ENCODE assay signal across 8 cellular contexts in the genomic region with DNA sequence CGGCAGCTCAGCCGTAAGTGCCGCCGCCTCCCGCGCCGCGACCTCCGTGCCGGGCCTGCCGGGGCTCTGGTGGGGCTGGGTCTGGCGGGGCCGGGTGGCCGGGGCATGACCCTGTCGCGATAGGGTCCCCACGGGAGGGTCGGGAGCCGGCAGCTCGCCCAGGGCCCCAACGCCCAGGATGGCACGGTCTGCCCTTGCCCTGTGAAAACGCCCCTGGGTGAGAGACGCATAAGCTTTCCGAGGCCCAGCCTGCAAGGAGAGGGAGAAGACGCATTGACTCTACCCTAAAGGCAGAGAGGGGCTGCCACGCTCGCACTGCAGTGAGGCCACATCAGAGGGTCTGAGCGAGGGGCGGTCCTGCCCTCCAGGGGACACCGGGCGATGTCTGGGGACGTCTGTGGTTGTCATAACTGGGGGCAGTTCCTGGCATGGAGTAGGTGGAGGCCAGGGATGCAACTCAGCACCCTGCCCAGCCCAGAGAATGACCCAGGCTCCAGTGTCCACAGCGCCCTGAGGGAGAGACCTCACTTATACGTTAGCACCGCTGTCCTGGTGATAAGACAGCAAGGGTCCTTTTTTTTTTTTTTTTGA. TPM values are rescaled to one million over a fixed set of nuclear protein-coding genes. Genes with fewer than 3 reads are reported as not detected.
A peak's percentile ranks its signal among the peaks of the same experiment; 100 is the strongest.
DNase-seq lines count a peak whose midpoint lies in the region; ATAC-seq and TF ChIP-seq lines count a peak whose summit lies in the region.

No MANE protein-coding gene starts in this region.

- H3F3A ChIP-seq in DOHH2 (ENCODE audit: control insufficient read depth, insufficient read depth) = no peaks in the 10 kb centered on the region; the same call in 1 of the 2 replicates

- peak overlapping the region in 1 of 3 experiments; percentile 43 for H3K27ac Mint-ChIP-seq in nephron

- no peaks in the 10 kb centered on the region for H3K9me2 ChIP-seq in DOHH2 (replicated peaks; ENCODE audit: control insufficient read depth, low read length)

- no peaks in the 10 kb centered on the region for H3K4me1 Mint-ChIP-seq in nephron

- H3K9me3 ChIP-seq in DOHH2 (ENCODE audit: control insufficient read depth, insufficient read depth, low read length) (no peaks in the 10 kb centered on the region), HAP-1 (no peaks in the 10 kb centered on the region), SJCRH30 (replicated peaks) (no peaks in the 10 kb centered on the region)

- H3K27ac ChIP-seq in DOHH2 (ENCODE audit: low read depth, low read length) (no peak overlapping the region), SJCRH30 (no peak overlapping the region)

- CTCF ChIA-PET in GM10248 (lab: Yijun Ruan, JAX) = interaction anchor here (1.2 to 2.3 kb wide), 2 partner anchors 37 to 172 kb away, joined by 5 to 11 read pairs; a partner anchor contains a TSS

- H3K36me3 ChIP-seq in DOHH2 (ENCODE audit: control insufficient read depth, low read length) = no peaks in the 10 kb centered on the region
- no peaks in the 10 kb centered on the region for H3K36me3 ChIP-seq in HAP-1 (replicated peaks)
- H3K36me3 ChIP-seq in SJCRH30 = no peaks in the 10 kb centered on the region

- H3K4me3 ChIP-seq in DOHH2 (ENCODE audit: low read length) (peak overlapping the region; percentile 95), HAP-1 (peak overlapping the region; percentile 53), SJCRH30 (peak overlapping the region; percentile 66)

- H3K79me2 ChIP-seq in DOHH2 (ENCODE audit: control insufficient read depth, low read length) = 0 out of 2 replicates have a peak, but pooled peaks cover 4% of the 10 kb centered on the region

- H3K27me3 Mint-ChIP-seq in nephron (ENCODE audit: low read depth) = no peaks in the 10 kb centered on the region

- no peak for ATAC-seq in HG02763 (IDR thresholded peaks at IDR 0.05; ENCODE audit: unreplicated experiment)

- peaks cover 4% of the 10 kb centered on the region for H3K4me1 ChIP-seq in DOHH2 (ENCODE audit: control insufficient read depth, low read length)
- peaks cover 2% of the 10 kb centered on the region for H3K4me1 ChIP-seq in HAP-1
- no peaks in the 10 kb centered on the region for H3K4me1 ChIP-seq in SJCRH30

- H3K4me2 ChIP-seq in DOHH2 (ENCODE audit: low read length) = peak overlapping the region; percentile 79

- peak overlapping the region; percentile 92 to 96 (median 94) for H3K4me3 Mint-ChIP-seq in nephron

- H3K27me3 ChIP-seq in DOHH2 (ENCODE audit: control insufficient read depth, low read length) = no peaks in the 10 kb centered on the region
- no peaks in the 10 kb centered on the region for H3K27me3 ChIP-seq in HAP-1 (ENCODE audit: low read depth)
- H3K27me3 ChIP-seq in SJCRH30 = no peaks in the 10 kb centered on the region

- TF ChIP-seq CTCF in DOHH2 (IDR thresholded peaks at IDR 0.05; ENCODE audit: low read depth, low read length, poor library complexity, severe bottlenecking) (no peak), nephron (IDR thresholded peaks at IDR 0.05; ENCODE audit: unreplicated experiment in 3 of 3) (no peak), GM10248 (IDR thresholded peaks at IDR 0.05; ENCODE audit: control extremely low read depth, extremely low read depth, low read depth, missing control alignments) (no peak)

- H3K9me3 Mint-ChIP-seq in nephron = peaks cover 5% of the 10 kb centered on the region

- DNase-seq in HAP-1 (ENCODE audit: low spot score in 2 of 2) (peak in 1 of 2 experiments; percentile 31), SJCRH30 (peak in 1 of 2 experiments; percentile 28), epidermal melanocyte (ENCODE audit: insufficient read length, low spot score) (peak; percentile 21), GM10248 (ENCODE audit: extremely low spot score) (no peak), cortex of kidney (lab: John Stamatoyannopoulos, UW) (no peak)

- POLR2A ChIA-PET in GM10248 (lab: Yijun Ruan, JAX) = no interaction called here

- peaks cover 29% of the 10 kb centered on the region for H3K36me3 Mint-ChIP-seq in nephron (ENCODE audit: low read depth)

- in situ Hi-C loops in HAP-1 (cut with MboI; ENCODE audit: low sequenced_read_pairs) = no loop called here

- no peaks in the 10 kb centered on the region for H4K20me1 ChIP-seq in DOHH2 (ENCODE audit: control insufficient read depth, insufficient read depth, low read depth, low read length)

RNA-seq across cellular contexts. Expression of a gene that starts 0.5 kb away (rescaled TPM):
- 1.3 and 1.6 TPM in 2 replicates for total RNA-seq in SJCRH30 (2014; rRNA removed; shearing (Covaris generic))

RNA-seq across cellular contexts. Expression of a gene that starts 21.1 kb away (rescaled TPM):
- total RNA-seq in SJCRH30 (2014; rRNA removed; shearing (Covaris generic)) = 10.7 and 11.8 TPM in 2 replicates

RNA-seq across cellular contexts. Expression of a gene that starts 34.9 kb away (rescaled TPM):
- total RNA-seq in SJCRH30 (2014; rRNA removed; shearing (Covaris generic)) = 114 and 119 TPM in 2 replicates

RNA-seq across cellular contexts. Expression of a gene that starts 37.1 kb away (rescaled TPM):
- 102 and 103 TPM in 2 replicates for total RNA-seq in SJCRH30 (2014; rRNA removed; shearing (Covaris generic))

RNA-seq across cellular contexts. Expression of a gene that starts 46.9 kb away (rescaled TPM):
- total RNA-seq in SJCRH30 (2014; rRNA removed; shearing (Covaris generic)) = 18.4 and 21.3 TPM in 2 replicates
